In the genomic region with DNA sequence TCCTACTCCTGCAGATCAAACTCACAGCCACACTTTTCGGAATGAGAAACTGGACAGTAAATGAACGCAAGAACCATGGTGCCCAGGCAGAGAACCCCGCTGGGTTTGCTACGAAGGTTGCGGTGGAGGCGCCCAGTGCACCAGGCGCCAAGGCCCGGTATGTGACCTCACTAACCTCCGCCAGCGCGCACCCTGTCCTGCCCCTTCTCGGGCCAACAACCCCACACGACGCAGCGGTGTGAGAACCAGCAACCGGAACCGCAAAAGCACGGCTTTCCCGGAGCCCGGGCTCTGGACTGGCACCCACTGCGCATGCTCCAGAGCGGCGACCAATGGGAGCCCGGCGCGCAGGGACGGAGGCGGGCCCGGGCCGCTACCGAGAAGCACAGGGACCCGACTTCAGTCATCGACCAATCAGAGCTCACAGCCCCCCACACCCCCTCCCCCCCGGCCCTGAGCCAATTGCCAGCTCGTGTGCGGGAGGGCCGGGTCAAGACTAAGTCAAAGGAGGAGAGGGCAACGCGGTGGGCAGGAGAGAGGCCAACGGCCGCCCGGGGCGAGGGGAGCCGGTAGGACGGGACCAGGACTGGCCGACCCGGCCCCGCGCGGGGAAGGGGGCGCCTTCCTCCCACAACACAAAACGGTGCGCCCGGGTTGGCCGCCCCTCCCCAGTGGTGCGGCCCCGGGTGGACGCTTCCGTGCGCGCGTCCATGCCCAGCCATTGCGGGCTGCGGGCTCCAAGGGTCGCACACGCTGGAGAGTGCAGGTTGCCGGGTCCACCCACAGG, we compare ENCODE assay signal across 8 cellular contexts. TPM values are rescaled to one million over a fixed set of nuclear protein-coding genes. Genes with fewer than 3 reads are reported as not detected.
A peak's percentile ranks its signal among the peaks of the same experiment; 100 is the strongest.
DNase-seq lines count a peak whose midpoint lies in the region; ATAC-seq and TF ChIP-seq lines count a peak whose summit lies in the region.

No MANE protein-coding gene starts in this region.

- no peak for TF ChIP-seq CTCF in Loucy (conservative IDR thresholded peaks at IDR 0.05; ENCODE audit: low read length)
- TF ChIP-seq CTCF in RWPE1 (conservative IDR thresholded peaks at IDR 0.05; ENCODE audit: low read depth): no peak
- no peak for TF ChIP-seq CTCF in nephron (IDR thresholded peaks at IDR 0.05; ENCODE audit: unreplicated experiment in 3 of 3)

- no peaks in the 10 kb centered on the region for H4K20me1 ChIP-seq in Loucy (ENCODE audit: insufficient read depth, low read length, poor library complexity, severe bottlenecking)

- H3K79me2 ChIP-seq in Loucy (ENCODE audit: insufficient read depth, low read length): peaks cover 12% of the 10 kb centered on the region; the same call in 1 of the 2 replicates

- H3K9me3 Mint-ChIP-seq in nephron: peaks cover 9% of the 10 kb centered on the region

- H3K27me3 Mint-ChIP-seq in nephron (ENCODE audit: low read depth): no peaks in the 10 kb centered on the region

- peak overlapping the region; percentile 76 for H3K4me2 ChIP-seq in Loucy (ENCODE audit: low read depth, low read length, poor library complexity, severe bottlenecking)

- peak overlapping the region; percentile 85; the same call in 1 of the 2 replicates for H2AFZ ChIP-seq in Loucy (ENCODE audit: low read length)

- DNase-seq in ELF-1 (ENCODE audit: low read depth, low spot score) (peak; percentile 99), H7 (peak; percentile 98), RWPE1 (ENCODE audit: low spot score) (peak; percentile 96), fibroblast of peridontal ligament (ENCODE audit: extremely low read depth) (peak; percentile 69)
- DNase-seq in activated T-helper 9 cell treated with anti-CD3 and anti-CD28 coated beads, Interleukin-2, amount 50 U/mL, for 16 hours (ENCODE audit: low read depth): peak; percentile 76
- DNase-seq in stimulated activated naive CD8-positive, alpha-beta T cell treated with anti-CD3 and anti-CD28 coated beads, Interleukin-15, Interleukin-2, amounts not matched to agents 100 U/mL and 50 U/mL, for 24 hours: peak; percentile 91

- no peaks in the 10 kb centered on the region for H3K4me1 ChIP-seq in Loucy (ENCODE audit: insufficient read depth, low read length, poor library complexity, severe bottlenecking)

- H3K9me2 ChIP-seq in Loucy (replicated peaks; ENCODE audit: low read depth, low read length): no peaks in the 10 kb centered on the region

- no peaks in the 10 kb centered on the region for H3K9me3 ChIP-seq in Loucy (ENCODE audit: insufficient read depth, low read depth, low read length)

- H3K4me3 ChIP-seq in H7 (ENCODE audit: insufficient read depth, low read depth, low read length) (peak overlapping the region; percentile 74), Loucy (ENCODE audit: low read length, poor library complexity, severe bottlenecking) (peak overlapping the region; percentile 88)

- POLR2A ChIA-PET in RWPE1 (lab: Yijun Ruan, JAX; ENCODE audit: low non-redundant PET): no interaction called here

- peaks cover 17% of the 10 kb centered on the region for H3K4me1 Mint-ChIP-seq in nephron

- H3K36me3 ChIP-seq in H7 (replicated peaks; ENCODE audit: control insufficient read depth, insufficient read depth, low read length): no peaks in the 10 kb centered on the region
- no peaks in the 10 kb centered on the region for H3K36me3 ChIP-seq in Loucy (ENCODE audit: insufficient read depth, low read length)

- H3F3A ChIP-seq in Loucy (ENCODE audit: low read depth): no peaks in the 10 kb centered on the region

- CTCF ChIA-PET in RWPE1 (lab: Yijun Ruan, JAX): no interaction called here

- H3K36me3 Mint-ChIP-seq in nephron (ENCODE audit: low read depth): no peaks in the 10 kb centered on the region

- H3K27ac ChIP-seq in RWPE1: peak overlapping the region; percentile 80

- no peaks in the 10 kb centered on the region for H3K27me3 ChIP-seq in H7 (ENCODE audit: control insufficient read depth, insufficient read depth, low read length)
- H3K27me3 ChIP-seq in Loucy (ENCODE audit: insufficient read depth, low read length, poor library complexity, severe bottlenecking): no peaks in the 10 kb centered on the region

- peak; percentile 93 for ATAC-seq in stimulated activated naive CD8-positive, alpha-beta T cell treated with anti-CD3 and anti-CD28 coated beads, Interleukin-15, Interleukin-2, amounts not matched to agents 100 U/mL and 50 U/mL, for 24 hours

- peak overlapping the region; percentile 90 for H3K9ac ChIP-seq in Loucy (ENCODE audit: low read depth, low read length, poor library complexity, severe bottlenecking)

- H3K4me3 Mint-ChIP-seq in nephron: peak overlapping the region; percentile 91 to 97 (median 95)

- peak overlapping the region; percentile 46 to 94 (median 85) for H3K27ac Mint-ChIP-seq in nephron

RNA-seq across cellular contexts. Expression of a gene that starts 7.3 kb away (rescaled TPM):
- total RNA-seq in H7 (2014; rRNA removed; shearing (Covaris generic)): 0.67 and 0.69 TPM in 2 replicates

RNA-seq across cellular contexts. Expression of a gene that starts 20.2 kb away (rescaled TPM):
- total RNA-seq in H7 (2014; rRNA removed; shearing (Covaris generic)): 19.6 and 20.4 TPM in 2 replicates

Comparison
In these comparisons a context has a peak if more than half of its experiments do, and no peak if none do; other contexts are left out.
1. Peak in every context shown above with its lines: DNase-seq, ATAC-seq, H3K4me3 ChIP-seq and H3K27ac ChIP-seq.